In genomic region chr1:23779826-23780371, GRCh38 we compare ENCODE assay signal across 10 cellular contexts. TPM values are rescaled to one million over a fixed set of nuclear protein-coding genes. Genes with fewer than 3 reads are reported as not detected.
DNase-seq lines count a peak whose midpoint lies in the region; TF ChIP-seq lines count a peak whose summit lies in the region.
"Had no signal": no experiment of that assay in that cellular context is flagged by ENCODE, and none has a peak within 500 bp of the region (broad histone marks: within the 10 kb centered on the region; RNA-seq: fewer than 3 reads in every experiment).

No MANE protein-coding gene starts in this region.

- 73 to 82% (median 75%) methylated on average over 3 of the region's 3 CpGs for WGBS in ovary, 3 donors
- WGBS in testis, 2 donors: 61 to 71% methylated on average over 3 of the region's 3 CpGs

- intact Hi-C loops in ovary (cut with DNase I) (loop anchor here in 2 of 4 donors (5.0 to 10.0 kb wide), 3 partner anchors 87 to 235 kb away; partner anchors contain the start of gene FUCA1 (in 1 of the 2)), testis (cut with DNase I; ENCODE audit: low total_unique reads) (no loop called here)

- TF ChIP-seq EP300 in ovary (IDR thresholded peaks at IDR 0.05): no peak

- no peaks in the 10 kb centered on the region for H3K9me3 ChIP-seq in ovary
- no peaks in the 10 kb centered on the region for H3K9me3 ChIP-seq in testis

- H3K27ac ChIP-seq in ACC112 (ENCODE audit: low read depth, low read length) (peak overlapping the region; percentile 78), ovary (no peak overlapping the region), testis (no peak overlapping the region)

- POLR2A ChIA-PET in activated CD4-positive, alpha-beta memory T cell treated with anti-CD3 and anti-CD28 coated beads, Interleukin-2, amount 10 ng/mL, durations not matched to agents 7 days and 5 days (lab: Charles Lee): interaction anchor here (0.5 to 6.1 kb wide), 8 partner anchors 11 to 1815 kb away, joined by 3 to 115 read pairs (median 14); partner anchors contain the start of genes ELOA, GALE, HMGCL and LYPLA2

- TF ChIP-seq POLR2A in ovary (IDR thresholded peaks at IDR 0.05): no peak
- no peak for TF ChIP-seq POLR2A in testis (IDR thresholded peaks at IDR 0.05)

- H3K4me1 ChIP-seq in ACC112 (ENCODE audit: control insufficient read depth, insufficient read depth, low read length, unreplicated experiment) (peaks cover 22% of the 10 kb centered on the region), ovary (ENCODE audit: insufficient read depth) (peaks cover 9% of the 10 kb centered on the region), testis (peaks cover 15% of the 10 kb centered on the region)

- H3K36me3 ChIP-seq in ACC112 (ENCODE audit: insufficient read depth, low read length) (peaks cover 9% of the 10 kb centered on the region; the same call in 1 of the 2 replicates), ovary (no peaks in the 10 kb centered on the region), testis (ENCODE audit: low read depth, missing control alignments) (no peaks in the 10 kb centered on the region)

- no peaks in the 10 kb centered on the region for H3K27me3 Mint-ChIP-seq in activated CD4-positive, alpha-beta memory T cell treated with anti-CD3 and anti-CD28 coated beads, Interleukin-2, amount 10 ng/mL, durations not matched to agents 7 days and 5 days

- no peaks in the 10 kb centered on the region for H3K9me3 Mint-ChIP-seq in activated CD4-positive, alpha-beta memory T cell treated with anti-CD3 and anti-CD28 coated beads, Interleukin-2, amount 10 ng/mL, durations not matched to agents 7 days and 5 days

- H3K36me3 Mint-ChIP-seq in activated CD4-positive, alpha-beta memory T cell treated with anti-CD3 and anti-CD28 coated beads, Interleukin-2, amount 10 ng/mL, durations not matched to agents 7 days and 5 days (ENCODE audit: low read depth): peaks cover 20% of the 10 kb centered on the region

- TF ChIP-seq CTCF in foreskin fibroblast (IDR thresholded peaks at IDR 0.05; ENCODE audit: low read depth, low read length): no peak
- TF ChIP-seq CTCF in ovary (IDR thresholded peaks at IDR 0.05): no peak
- no peak for TF ChIP-seq CTCF in testis (IDR thresholded peaks at IDR 0.05)

- no peak overlapping the region for H2AFZ ChIP-seq in ACC112 (ENCODE audit: low read length, unreplicated experiment)

- no peaks in the 10 kb centered on the region for H3K27me3 ChIP-seq in ACC112 (ENCODE audit: insufficient read depth, low read length)
- H3K27me3 ChIP-seq in ovary: no peaks in the 10 kb centered on the region
- H3K27me3 ChIP-seq in testis: no peaks in the 10 kb centered on the region

- CTCF ChIA-PET in activated CD4-positive, alpha-beta memory T cell treated with anti-CD3 and anti-CD28 coated beads, Interleukin-2, amount 10 ng/mL, durations not matched to agents 7 days and 5 days (lab: Charles Lee): interaction anchor here (0.7 to 1.8 kb wide), 10 partner anchors 8 to 240 kb away, joined by 3 to 10 read pairs (median 6); partner anchors contain the start of gene GALE

- DNase-seq in GM03348 (ENCODE audit: low spot score) (peak; percentile 41), foreskin fibroblast (peak; percentile 37 to 68), DMS114 treated with DMSO at 0.1 percent for 48 hours (lab: John Stamatoyannopoulos, UW; ENCODE audit: unreplicated experiment) (no peak), DMS79 treated with DMSO at 0.1 percent for 48 hours (lab: John Stamatoyannopoulos, UW) (no peak), ovary (no peak), testis (no peak)
- no peak for DNase-seq in activated CD4-positive, alpha-beta memory T cell treated with anti-CD3 and anti-CD28 coated beads, Interleukin-2, amount 10 ng/mL, durations not matched to agents 7 days and 5 days
- DNase-seq: activated effector memory CD4-positive, alpha-beta T cell treated with Interleukin-2 at 50 U/mL for 16 hours; NCI-H82 had no signal

- H3K27ac Mint-ChIP-seq in activated CD4-positive, alpha-beta memory T cell treated with anti-CD3 and anti-CD28 coated beads, Interleukin-2, amount 10 ng/mL, durations not matched to agents 7 days and 5 days: peak overlapping the region; percentile 70

- peak overlapping the region; percentile 85 for H3K4me3 ChIP-seq in ACC112 (ENCODE audit: low read depth, low read length)
- H3K4me3 ChIP-seq in foreskin fibroblast (ENCODE audit: low read depth in 1 of 2, low read length in 2 of 2): peak overlapping the region; percentile 79 to 100
- no peak overlapping the region for H3K4me3 ChIP-seq in ovary
- no peak overlapping the region for H3K4me3 ChIP-seq in testis

- peaks cover 49% of the 10 kb centered on the region for H3K4me1 Mint-ChIP-seq in activated CD4-positive, alpha-beta memory T cell treated with anti-CD3 and anti-CD28 coated beads, Interleukin-2, amount 10 ng/mL, durations not matched to agents 7 days and 5 days

- peak overlapping the region; percentile 83 for H3K4me3 Mint-ChIP-seq in activated CD4-positive, alpha-beta memory T cell treated with anti-CD3 and anti-CD28 coated beads, Interleukin-2, amount 10 ng/mL, durations not matched to agents 7 days and 5 days

- peaks cover 62% of the 10 kb centered on the region for H3K79me2 ChIP-seq in ACC112 (ENCODE audit: control insufficient read depth, insufficient read depth, low read length, unreplicated experiment)

RNA-seq across cellular contexts. Expression of gene PITHD1, which starts 1.7 kb away (rescaled TPM):
- 10 to 100 TPM; 50.0 to 51.6 TPM for total RNA-seq in activated CD4-positive, alpha-beta memory T cell treated with anti-CD3 and anti-CD28 coated beads, Interleukin-2, amount 10 ng/mL, durations not matched to agents 7 days and 5 days
- total RNA-seq in ovary (10 to 100 TPM; 39.9 to 46.5 (median 42.7) TPM), testis (10 to 100 TPM; 83.7 to 89.9 TPM)
- polyA plus RNA-seq in ovary (10 to 100 TPM; 43.4 to 55.0 TPM), testis (ENCODE audit: insufficient read depth, low read depth, low replicate concordance) (99.3 TPM)

RNA-seq across cellular contexts. Expression of gene LYPLA2, which starts 11.0 kb away (rescaled TPM):
- 10 to 100 TPM; 76.1 to 80.8 TPM for total RNA-seq in activated CD4-positive, alpha-beta memory T cell treated with anti-CD3 and anti-CD28 coated beads, Interleukin-2, amount 10 ng/mL, durations not matched to agents 7 days and 5 days
- total RNA-seq in ovary: 10 to 100 TPM; 16.5 to 33.2 (median 27.3) TPM
- 10 to 100 TPM in 1 of 2 donors, 1 to 10 TPM in 1; 8.5 to 23.4 TPM for polyA plus RNA-seq in ovary
- 10 to 100 TPM; 46.5 to 47.8 TPM for total RNA-seq in testis
- polyA plus RNA-seq in testis (ENCODE audit: insufficient read depth, low read depth, low replicate concordance): 36.1 TPM

RNA-seq across cellular contexts. Expression of gene GALE, which starts 20.7 kb away (rescaled TPM):
- total RNA-seq in activated CD4-positive, alpha-beta memory T cell treated with anti-CD3 and anti-CD28 coated beads, Interleukin-2, amount 10 ng/mL, durations not matched to agents 7 days and 5 days: 10 to 100 TPM; 33.5 to 37.6 TPM
- total RNA-seq in ovary (10 to 100 TPM; 10.1 to 17.7 (median 13.4) TPM), testis (10 to 100 TPM; 23.2 to 26.1 TPM)
- polyA plus RNA-seq in ovary (10 to 100 TPM in 1 of 2 donors, 1 to 10 TPM in 1; 3.2 to 11.5 TPM), testis (ENCODE audit: insufficient read depth, low read depth, low replicate concordance) (18.7 TPM)

RNA-seq across cellular contexts. Expression of gene ELOA, which starts 36.6 kb away (rescaled TPM):
- 10 to 100 TPM; 34.1 to 35.2 TPM for total RNA-seq in activated CD4-positive, alpha-beta memory T cell treated with anti-CD3 and anti-CD28 coated beads, Interleukin-2, amount 10 ng/mL, durations not matched to agents 7 days and 5 days
- total RNA-seq in ovary (10 to 100 TPM; 17.8 to 38.0 (median 27.3) TPM), testis (10 to 100 TPM; 38.7 to 41.9 TPM)
- polyA plus RNA-seq in ovary (10 to 100 TPM; 13.0 to 29.8 TPM), testis (ENCODE audit: insufficient read depth, low read depth, low replicate concordance) (51.3 TPM)

RNA-seq across cellular contexts. Expression of gene HMGCL, which starts 45.3 kb away (rescaled TPM):
- total RNA-seq in activated CD4-positive, alpha-beta memory T cell treated with anti-CD3 and anti-CD28 coated beads, Interleukin-2, amount 10 ng/mL, durations not matched to agents 7 days and 5 days: 10 to 100 TPM; 33.5 to 35.7 TPM
- 10 to 100 TPM; 14.3 to 31.7 (median 25.2) TPM for total RNA-seq in ovary
- 10 to 100 TPM; 28.7 to 41.4 TPM for polyA plus RNA-seq in ovary
- 10 to 100 TPM; 48.2 to 54.3 TPM for total RNA-seq in testis
- polyA plus RNA-seq in testis (ENCODE audit: insufficient read depth, low read depth, low replicate concordance): 38.8 TPM

Comparison
In these comparisons a context has a peak if more than half of its experiments do, and no peak if none do; other contexts are left out.
1. H3K4me3 ChIP-seq: peak in ACC112 (single experiment) and foreskin fibroblast (2 of 2); none in ovary (single experiment) and testis (0 of 2).
2. DNase-seq: peak in GM03348 (single experiment) and foreskin fibroblast (2 of 2); none in activated CD4-positive, alpha-beta memory T cell treated with anti-CD3 and anti-CD28 coated beads, Interleukin-2, amount 10 ng/mL, durations not matched to agents 7 days and 5 days (single experiment), DMS114 treated with DMSO at 0.1 percent for 48 hours (single experiment), DMS79 treated with DMSO at 0.1 percent for 48 hours (single experiment), ovary (0 of 5) and testis (single experiment).